In the genomic region with DNA sequence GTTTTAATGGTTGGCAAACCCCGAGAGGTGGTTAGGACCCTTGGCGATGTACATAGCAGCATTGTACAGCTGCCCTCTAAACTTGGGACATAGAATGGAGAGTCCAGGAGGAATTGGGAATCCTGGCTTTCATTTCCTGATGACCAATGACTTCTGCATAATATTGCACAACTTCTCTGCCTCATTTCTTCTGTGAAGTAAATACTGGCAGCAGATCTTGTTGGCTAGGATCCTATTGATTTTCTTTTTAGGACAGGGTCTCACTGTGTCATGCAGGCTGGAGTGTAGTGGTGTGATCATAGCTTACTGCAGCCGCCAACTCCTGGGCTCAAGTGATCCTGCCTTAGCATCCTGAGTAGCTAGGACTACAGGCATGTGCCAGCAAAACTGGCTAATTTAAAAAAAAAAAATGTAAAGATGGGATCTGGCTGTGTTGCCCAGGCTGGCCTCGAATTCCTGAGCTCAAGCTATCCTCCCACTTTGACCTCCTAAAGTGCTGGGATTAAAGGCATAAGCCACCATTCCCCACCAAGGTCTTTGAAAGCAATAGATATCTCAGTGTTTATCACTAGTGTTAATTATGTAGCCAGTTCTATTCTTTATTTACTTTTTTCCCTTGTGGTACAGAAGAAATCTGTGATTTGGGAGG, we compare ENCODE assay signal across 25 cellular contexts. TPM values are rescaled to one million over a fixed set of nuclear protein-coding genes. Genes with fewer than 3 reads are reported as not detected.
DNase-seq lines count a peak whose midpoint lies in the region; ATAC-seq and TF ChIP-seq lines count a peak whose summit lies in the region.
"Had no signal": no experiment of that assay in that cellular context is flagged by ENCODE, and none has a peak within 500 bp of the region (broad histone marks: within the 10 kb centered on the region; RNA-seq: fewer than 3 reads in every experiment).

No MANE protein-coding gene starts in this region.

- H3K36me3 ChIP-seq in IMR-90 (ENCODE audit: control insufficient read depth, insufficient read depth, low read length) (peaks cover 3% of the 10 kb centered on the region; the same call in 1 of the 2 replicates), esophagus squamous epithelium (peaks cover 0 to 34% (median 0%) of the 10 kb centered on the region in 3 donors)
- H3K36me3 ChIP-seq: adrenal gland, thoracic aorta had no signal

- H3K27me3 Mint-ChIP-seq in nephron (ENCODE audit: low read depth) = peaks cover 3% of the 10 kb centered on the region
- H3K27me3 Mint-ChIP-seq: memory B cell; naive thymus-derived CD8-positive, alpha-beta T cell; progenitor cell of endocrine pancreas had no signal

- H3K27ac ChIP-seq in IMR-90 (ENCODE audit: insufficient read depth, low read length) = no peak overlapping the region
- peak overlapping the region in 2 of 4 donors; percentile 17 to 36 for H3K27ac ChIP-seq in esophagus squamous epithelium

- H3K4me3 ChIP-seq in IMR-90 (ENCODE audit: insufficient read depth, low read depth, low read length) = no peak overlapping the region
- H3K4me3 ChIP-seq in esophagus squamous epithelium = no peak overlapping the region
- H3K4me3 ChIP-seq: adrenal gland, dorsolateral prefrontal cortex, GM12878, thoracic aorta had no signal

- no peak overlapping the region for H3K18ac ChIP-seq in IMR-90 (ENCODE audit: low read depth, low read length)

- no peak overlapping the region for H3K56ac ChIP-seq in IMR-90 (ENCODE audit: extremely low read depth, insufficient read depth, low read length)

- 100% methylated on average over 1 of the region's 4 CpGs; no CpG with 5 or more reads in 1 of the 2 experiments for WGBS in IMR-90 (ENCODE audit: extremely low coverage in 2 of 2, insufficient read length in 1 of 2), 2 experiments
- WGBS in esophagus squamous epithelium, 2 donors = 82 to 86% methylated on average over 4 of the region's 4 CpGs

- TF ChIP-seq CTCF in IMR-90 (conservative IDR thresholded peaks at IDR 0.05; ENCODE audit: low read depth, low read length) (no peak), nephron (IDR thresholded peaks at IDR 0.05; ENCODE audit: unreplicated experiment in 3 of 3) (no peak), esophagus squamous epithelium (IDR thresholded peaks at IDR 0.05) (no peak)

- POLR2A ChIA-PET in IMR-90 (lab: Charles Lee; ENCODE audit: unreplicated experiment) = interaction anchor here (0.6 kb wide), 1 partner anchor 345 kb away, joined by 4 read pairs; no protein-coding TSS in a partner anchor

- H3K36me3 Mint-ChIP-seq in nephron (ENCODE audit: low read depth) = peaks cover 29% of the 10 kb centered on the region
- H3K36me3 Mint-ChIP-seq: memory B cell had no signal

- H3K27me3 ChIP-seq in IMR-90 (ENCODE audit: control insufficient read depth, insufficient read depth, low read length) (no peaks in the 10 kb centered on the region), esophagus squamous epithelium (no peaks in the 10 kb centered on the region)
- H3K27me3 ChIP-seq: adrenal gland, dorsolateral prefrontal cortex had no signal

- H2AK9ac ChIP-seq in IMR-90 (replicated peaks; ENCODE audit: low read depth, low read length, poor library complexity) = no peak overlapping the region

- no peak overlapping the region for H4K8ac ChIP-seq in IMR-90 (ENCODE audit: low read depth in 2 of 2, low read length in 2 of 2)

- no peak overlapping the region for H3K9ac ChIP-seq in IMR-90 (ENCODE audit: low read depth, low read length)

- H3K4ac ChIP-seq in IMR-90 (ENCODE audit: low read depth, low read length) = no peak overlapping the region

- no peak for TF ChIP-seq RAD21 in IMR-90 (IDR thresholded peaks at IDR 0.05; ENCODE audit: low read length)

- BruUV-seq in IMR-90 (replicated peaks; lab: Mats Ljungman, UMichigan) = no TSS peak

- TF ChIP-seq POLR2A in IMR-90 (IDR thresholded peaks at IDR 0.05; ENCODE audit: low read depth, low read length) = no peak
- TF ChIP-seq POLR2A in esophagus squamous epithelium (IDR thresholded peaks at IDR 0.05) = no peak

- H3K27ac Mint-ChIP-seq in nephron = peak overlapping the region; percentile 24 to 46 (median 39)
- H3K27ac Mint-ChIP-seq: CD14-positive monocyte, memory B cell, progenitor cell of endocrine pancreas had no signal

- H3K4me1 ChIP-seq in IMR-90 (ENCODE audit: control insufficient read depth, insufficient read depth, low read length) = peaks cover 25% of the 10 kb centered on the region
- peaks cover 0 to 21% (median 6%) of the 10 kb centered on the region in 3 donors for H3K4me1 ChIP-seq in esophagus squamous epithelium

- ATAC-seq in IMR-90 (ENCODE audit: low read depth) = no peak
- ATAC-seq in GM21390 (IDR thresholded peaks at IDR 0.05; ENCODE audit: unreplicated experiment) = no peak
- ATAC-seq: GM12878; naive thymus-derived CD8-positive, alpha-beta T cell had no signal

- H3K4me3 Mint-ChIP-seq in nephron = no peak overlapping the region
- H3K4me3 Mint-ChIP-seq: CD14-positive monocyte; memory B cell; naive thymus-derived CD8-positive, alpha-beta T cell had no signal

- H3K4me1 Mint-ChIP-seq in nephron = peaks cover 51% of the 10 kb centered on the region
- H3K4me1 Mint-ChIP-seq: CD14-positive monocyte, memory B cell had no signal

- H4K91ac ChIP-seq in IMR-90 (ENCODE audit: insufficient read depth, low read depth, low read length) = no peak overlapping the region

- H2BK5ac ChIP-seq in IMR-90 (ENCODE audit: low read depth, low read length, poor library complexity, severe bottlenecking) = no peak overlapping the region

- no peaks in the 10 kb centered on the region for H3K9me3 ChIP-seq in IMR-90 (ENCODE audit: control insufficient read depth, insufficient read depth, low read length)
- H3K9me3 ChIP-seq in esophagus squamous epithelium = no peaks in the 10 kb centered on the region
- H3K9me3 ChIP-seq: adrenal gland, thoracic aorta had no signal

- H3K23ac ChIP-seq in IMR-90 (ENCODE audit: low read depth, low read length) = no peak overlapping the region

- H4K5ac ChIP-seq in IMR-90 (ENCODE audit: low read depth, low read length) = no peak overlapping the region

- H2BK15ac ChIP-seq in IMR-90 (ENCODE audit: low read depth, low read length) = no peak overlapping the region

- no peak overlapping the region for H3K4me2 ChIP-seq in IMR-90 (ENCODE audit: low read depth, low read length)

- in situ Hi-C loops in IMR-90 (cut with MboI; ENCODE audit: low sequenced_read_pairs) = no loop called here

- peak; percentile 40 for DNase-seq in AG08395 (ENCODE audit: low spot score)
- DNase-seq in IMR-90 = peak; percentile 56
- peak; percentile 8 for DNase-seq in fibroblast of the conjunctiva (ENCODE audit: low read depth)
- no peak for DNase-seq in LoVo (ENCODE audit: low spot score)
- no peak for DNase-seq in NCI-H2171 treated with DMSO at 0.1 percent for 48 hours (lab: John Stamatoyannopoulos, UW)
- DNase-seq in esophagus squamous epithelium (lab: John Stamatoyannopoulos, UW) = no peak
- DNase-seq: activated CD4-positive, alpha-beta T cell treated with anti-CD3 and anti-CD28 coated beads for 48 hours; activated CD8-positive, alpha-beta memory T cell treated with anti-CD3 and anti-CD28 coated beads, Interleukin-2, amount 50 U/mL, for 48 hours; activated gamma-delta T cell; adrenal gland; central memory CD4-positive, alpha-beta T cell; dorsolateral prefrontal cortex; Karpas-422; naive thymus-derived CD8-positive, alpha-beta T cell; NCI-H1092; NCI-H2081 treated with DMSO at 0.1 percent for 48 hours; NCI-H524; stimulated activated CD8-positive, alpha-beta memory T cell treated with anti-CD3 and anti-CD28 coated beads, Interleukin-4, amount 100 ng/mL, for 48 hours had no signal

- H3K9me1 ChIP-seq in IMR-90 (ENCODE audit: insufficient read depth, low read length) = peaks cover 21% of the 10 kb centered on the region

- no peak overlapping the region for H3K14ac ChIP-seq in IMR-90 (replicated peaks; ENCODE audit: low read depth, low read length)

- H2BK120ac ChIP-seq in IMR-90 (ENCODE audit: low read depth, low read length) = no peak overlapping the region

- CTCF ChIA-PET in IMR-90 (lab: Yijun Ruan, JAX) = no interaction called here

- H2AK5ac ChIP-seq in IMR-90 (ENCODE audit: low read depth, low read length) = no peak overlapping the region

- no peak overlapping the region for H2AFZ ChIP-seq in IMR-90 (replicated peaks; ENCODE audit: low read length, poor library complexity)

- H3K9me3 Mint-ChIP-seq in nephron = no peaks in the 10 kb centered on the region
- H3K9me3 Mint-ChIP-seq: CD14-positive monocyte; memory B cell; naive thymus-derived CD8-positive, alpha-beta T cell had no signal

- intact Hi-C loops in IMR-90 (cut with micrococcal nuclease) (no loop called here), esophagus squamous epithelium (cut with DNase I) (no loop called here)

- dilution Hi-C loops in IMR-90 (cut with HindIII; ENCODE audit: low sequenced_read_pairs, unreplicated experiment) = no loop called here

- no peak overlapping the region for H2BK20ac ChIP-seq in IMR-90 (ENCODE audit: low read depth, low read length)

- peaks cover 13% of the 10 kb centered on the region for H4K20me1 ChIP-seq in IMR-90 (ENCODE audit: insufficient read depth, low read length)

- H3K79me1 ChIP-seq in IMR-90 (ENCODE audit: low read depth in 1 of 2, low read length in 2 of 2) = peaks cover 0 to 11% of the 10 kb centered on the region in 2 experiments; a peak in 2 of 4 replicates

TF ChIP-seq in IMR-90, 13 proteins besides CTCF, POLR2A, EP300 and RAD21:
- TF ChIP-seq, protein P1, sequence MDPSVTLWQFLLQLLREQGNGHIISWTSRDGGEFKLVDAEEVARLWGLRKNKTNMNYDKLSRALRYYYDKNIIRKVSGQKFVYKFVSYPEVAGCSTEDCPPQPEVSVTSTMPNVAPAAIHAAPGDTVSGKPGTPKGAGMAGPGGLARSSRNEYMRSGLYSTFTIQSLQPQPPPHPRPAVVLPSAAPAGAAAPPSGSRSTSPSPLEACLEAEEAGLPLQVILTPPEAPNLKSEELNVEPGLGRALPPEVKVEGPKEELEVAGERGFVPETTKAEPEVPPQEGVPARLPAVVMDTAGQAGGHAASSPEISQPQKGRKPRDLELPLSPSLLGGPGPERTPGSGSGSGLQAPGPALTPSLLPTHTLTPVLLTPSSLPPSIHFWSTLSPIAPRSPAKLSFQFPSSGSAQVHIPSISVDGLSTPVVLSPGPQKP (IDR thresholded peaks at IDR 0.05; ENCODE audit: borderline replicate concordance, low read depth, low read length) = no peak
- peak; percentile 94 for TF ChIP-seq CEBPB (IDR thresholded peaks at IDR 0.05; ENCODE audit: low read depth, low read length)

RNA-seq across cellular contexts. Expression of a gene that starts 58.1 kb away (rescaled TPM):
- total RNA-seq in IMR-90 (2012; rRNA removed) = 1.3 and 1.4 TPM in 2 replicates
- 3.8 and 4.2 TPM in 2 replicates for polyA plus RNA-seq in IMR-90 (2012; rRNA removed)
- polyA plus RNA-seq in IMR-90 (2012; cell fraction: cytosol; rRNA removed) = 1.9 and 2.1 TPM in 2 replicates
- polyA plus RNA-seq in IMR-90 (2012; cell fraction: nucleus; rRNA removed; ENCODE audit: low replicate concordance) = 6.7 and 7.8 TPM in 2 replicates
- 10 to 100 TPM in 1 of 4 donors, 1 to 10 TPM in 3; 5.0 to 22.3 (median 7.6) TPM for total RNA-seq in esophagus squamous epithelium

Comparison
In these comparisons a context has a peak if more than half of its experiments do, and no peak if none do; other contexts are left out.
1. DNase-seq: peak in AG08395 (single experiment), IMR-90 (single experiment) and fibroblast of the conjunctiva (single experiment); none in LoVo (single experiment), NCI-H2171 treated with DMSO at 0.1 percent for 48 hours (single experiment) and esophagus squamous epithelium (single experiment).